In genomic region chr20:47770931-47771330, GRCh38 we compare ENCODE assay signal across 24 cellular contexts. TPM values are rescaled to one million over a fixed set of nuclear protein-coding genes. Genes with fewer than 3 reads are reported as not detected.
DNase-seq lines count a peak whose midpoint lies in the region; TF ChIP-seq lines count a peak whose summit lies in the region.
"Had no signal": no experiment of that assay in that cellular context is flagged by ENCODE, and none has a peak within 500 bp of the region (broad histone marks: within the 10 kb centered on the region; RNA-seq: fewer than 3 reads in every experiment).

No MANE protein-coding gene starts in this region.

- H3K9me3 Mint-ChIP-seq in endodermal cell: peaks cover 3% of the 10 kb centered on the region
- H3K9me3 Mint-ChIP-seq in neural crest cell: peaks cover 3% of the 10 kb centered on the region
- H3K9me3 Mint-ChIP-seq: activated T-cell treated with anti-CD3 and anti-CD28 coated beads, Interleukin-2, amount 50 U/mL, for 4 hours; stimulated activated effector memory CD8-positive, alpha-beta T cell treated with anti-CD3 and anti-CD28 coated beads, Interleukin-12 subunit alpha, Interleukin-12 subunit beta, amount 100 ng/mL, for 72 hours; T-helper 2 cell treated with Interferon-gamma antibody and Interleukin-4, amounts not matched to agents 5 μg/mL and 100 μg/mL, for 36 hours had no signal

- peaks cover 6% of the 10 kb centered on the region for H3K4me1 ChIP-seq in endodermal cell (ENCODE audit: control insufficient read depth, insufficient read depth, low read length)

- WGBS in endodermal cell (ENCODE audit: insufficient coverage in 1 of 2, insufficient read length in 1 of 2), 2 experiments: 83 to 89% methylated on average over 11 to 12 of the region's 12 CpGs

- H3K27me3 Mint-ChIP-seq in endodermal cell (ENCODE audit: insufficient read depth): no peaks in the 10 kb centered on the region
- H3K27me3 Mint-ChIP-seq in neural crest cell (ENCODE audit: low read depth): no peaks in the 10 kb centered on the region

- no peak overlapping the region for H3K27ac ChIP-seq in endodermal cell (ENCODE audit: low read depth, low read length)
- H3K27ac ChIP-seq: pancreas had no signal

- DNase-seq in ELF-1 (ENCODE audit: low read depth, low spot score): peak; percentile 77
- no peak for DNase-seq in HEK293T (ENCODE audit: extremely low spot score)
- no peak for DNase-seq in endodermal cell
- DNase-seq in neural crest cell (ENCODE audit: low read depth, low spot score): no peak
- DNase-seq in activated CD4-positive, alpha-beta T cell treated with anti-CD3 and anti-CD28 coated beads for 48 hours: no peak
- no peak for DNase-seq in LoVo (ENCODE audit: low spot score)
- no peak for DNase-seq in NCI-H2171 treated with DMSO at 0.1 percent for 48 hours (lab: John Stamatoyannopoulos, UW)
- DNase-seq: activated CD4-positive, alpha-beta T cell treated with anti-CD3 and anti-CD28 coated beads for 4 hours; activated gamma-delta T cell treated with Interleukin-2 at 50 U/mL for 16 hours; activated T-cell treated with anti-CD3 and anti-CD28 coated beads, Interleukin-2, amount 50 U/mL, for 4 hours; caudate nucleus; cortex of kidney; DMS79 treated with DMSO at 0.1 percent for 48 hours; foreskin melanocyte; naive B cell; NCI-H1092; NCI-H187; NCI-H526; pancreas; stimulated activated CD4-positive, alpha-beta T cell treated with anti-CD3 and anti-CD28 coated beads, Interleukin-4, amount 100 ng/mL, for 24 hours had no signal

- H3K36me3 ChIP-seq in endodermal cell (ENCODE audit: control insufficient read depth, insufficient read depth, low read length): peaks cover 53% of the 10 kb centered on the region
- H3K36me3 ChIP-seq: pancreas had no signal

- POLR2A ChIA-PET in HEK293T (lab: Yijun Ruan, JAX): no interaction called here

- H3K36me3 Mint-ChIP-seq in endodermal cell (ENCODE audit: low read depth) (peaks cover 33% of the 10 kb centered on the region), neural crest cell (ENCODE audit: low read depth) (peaks cover 7% of the 10 kb centered on the region)
- H3K36me3 Mint-ChIP-seq: stimulated activated effector memory CD8-positive, alpha-beta T cell treated with anti-CD3 and anti-CD28 coated beads, Interleukin-12 subunit alpha, Interleukin-12 subunit beta, amount 100 ng/mL, for 72 hours had no signal

- no peak overlapping the region for H3K9ac ChIP-seq in endodermal cell (ENCODE audit: extremely low read depth, low read length, poor library complexity, severe bottlenecking)

- peak overlapping the region; percentile 35 for H3K27ac Mint-ChIP-seq in endodermal cell
- H3K27ac Mint-ChIP-seq in neural crest cell (ENCODE audit: unreplicated experiment): peak overlapping the region; percentile 40
- H3K27ac Mint-ChIP-seq: mesothelial cell of epicardium; stimulated activated effector memory CD8-positive, alpha-beta T cell treated with anti-CD3 and anti-CD28 coated beads, Interleukin-12 subunit alpha, Interleukin-12 subunit beta, amount 100 ng/mL, for 72 hours; T-helper 2 cell treated with Interferon-gamma antibody and Interleukin-4, amounts not matched to agents 5 μg/mL and 100 μg/mL, for 36 hours had no signal

- peaks cover 22% of the 10 kb centered on the region for H3K4me1 Mint-ChIP-seq in endodermal cell
- H3K4me1 Mint-ChIP-seq in neural crest cell: peaks cover 27% of the 10 kb centered on the region
- H3K4me1 Mint-ChIP-seq: stimulated activated effector memory CD8-positive, alpha-beta T cell treated with anti-CD3 and anti-CD28 coated beads, Interleukin-12 subunit alpha, Interleukin-12 subunit beta, amount 100 ng/mL, for 72 hours had no signal

- no peaks in the 10 kb centered on the region for H3K9me3 ChIP-seq in endodermal cell (ENCODE audit: control insufficient read depth, low read length)
- H3K9me3 ChIP-seq: pancreas had no signal

- no peak overlapping the region for H3K4me3 ChIP-seq in endodermal cell (ENCODE audit: low read length)
- H3K4me3 ChIP-seq: esophagus muscularis mucosa, pancreas had no signal

- no peaks in the 10 kb centered on the region for H3K27me3 ChIP-seq in endodermal cell (ENCODE audit: control insufficient read depth, insufficient read depth, low read length, poor library complexity, severe bottlenecking)
- H3K27me3 ChIP-seq: esophagus muscularis mucosa, pancreas had no signal

- TF ChIP-seq CTCF in endodermal cell (conservative IDR thresholded peaks at IDR 0.05): no peak
- no peak for TF ChIP-seq CTCF in neural crest cell (conservative IDR thresholded peaks at IDR 0.05)

- CTCF ChIA-PET in HEK293T (lab: Yijun Ruan, JAX): no interaction called here

- H3K4me3 Mint-ChIP-seq in endodermal cell: no peak overlapping the region
- H3K4me3 Mint-ChIP-seq in neural crest cell: no peak overlapping the region
- H3K4me3 Mint-ChIP-seq: activated T-cell treated with anti-CD3 and anti-CD28 coated beads, Interleukin-2, amount 50 U/mL, for 4 hours; mesothelial cell of epicardium; naive B cell; stimulated activated effector memory CD8-positive, alpha-beta T cell treated with anti-CD3 and anti-CD28 coated beads, Interleukin-12 subunit alpha, Interleukin-12 subunit beta, amount 100 ng/mL, for 72 hours; T-helper 2 cell treated with Interferon-gamma antibody and Interleukin-4, amounts not matched to agents 5 μg/mL and 100 μg/mL, for 36 hours had no signal

TF ChIP-seq in HEK293T, 16 proteins besides CTCF, POLR2A, EP300 and RAD21:
- TF ChIP-seq ELF4 (IDR thresholded peaks at IDR 0.05): no peak
- TF ChIP-seq BHLHE40 (IDR thresholded peaks at IDR 0.05; ENCODE audit: borderline replicate concordance): no peak
- TF ChIP-seq TARDBP (IDR thresholded peaks at IDR 0.05): no peak
- TF ChIP-seq CTBP1 (IDR thresholded peaks at IDR 0.05; ENCODE audit: borderline replicate concordance): no peak
- TF ChIP-seq, protein P1, sequence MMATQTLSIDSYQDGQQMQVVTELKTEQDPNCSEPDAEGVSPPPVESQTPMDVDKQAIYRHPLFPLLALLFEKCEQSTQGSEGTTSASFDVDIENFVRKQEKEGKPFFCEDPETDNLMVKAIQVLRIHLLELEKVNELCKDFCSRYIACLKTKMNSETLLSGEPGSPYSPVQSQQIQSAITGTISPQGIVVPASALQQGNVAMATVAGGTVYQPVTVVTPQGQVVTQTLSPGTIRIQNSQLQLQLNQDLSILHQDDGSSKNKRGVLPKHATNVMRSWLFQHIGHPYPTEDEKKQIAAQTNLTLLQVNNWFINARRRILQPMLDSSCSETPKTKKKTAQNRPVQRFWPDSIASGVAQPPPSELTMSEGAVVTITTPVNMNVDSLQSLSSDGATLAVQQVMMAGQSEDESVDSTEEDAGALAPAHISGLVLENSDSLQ (IDR thresholded peaks at IDR 0.05): no peak
- no peak for TF ChIP-seq LEF1 (IDR thresholded peaks at IDR 0.05; ENCODE audit: borderline replicate concordance)
- 0 out of 2 replicates have a peak, but pooled peaks have one; percentile 12 for TF ChIP-seq L3MBTL2 (conservative IDR thresholded peaks at IDR 0.05)
- no peak for TF ChIP-seq FOXA1 (IDR thresholded peaks at IDR 0.05)

RNA-seq across cellular contexts. Expression of gene SULF2, which starts 14.3 kb away (rescaled TPM):
- total RNA-seq in endodermal cell: 100 to 1,000 TPM in 1 of 2 donors, 10 to 100 TPM in 1; 75.7 to 146 TPM
- polyA plus RNA-seq in endodermal cell (2013, experiment 1 of 2): 55.0 TPM
- 66.7 TPM for polyA plus RNA-seq in endodermal cell (2013, experiment 2 of 2)
- 18.5 and 22.9 TPM in 2 replicates for total RNA-seq in neural crest cell
